ENCODE assay signal across 12 cellular contexts in the genomic region with DNA sequence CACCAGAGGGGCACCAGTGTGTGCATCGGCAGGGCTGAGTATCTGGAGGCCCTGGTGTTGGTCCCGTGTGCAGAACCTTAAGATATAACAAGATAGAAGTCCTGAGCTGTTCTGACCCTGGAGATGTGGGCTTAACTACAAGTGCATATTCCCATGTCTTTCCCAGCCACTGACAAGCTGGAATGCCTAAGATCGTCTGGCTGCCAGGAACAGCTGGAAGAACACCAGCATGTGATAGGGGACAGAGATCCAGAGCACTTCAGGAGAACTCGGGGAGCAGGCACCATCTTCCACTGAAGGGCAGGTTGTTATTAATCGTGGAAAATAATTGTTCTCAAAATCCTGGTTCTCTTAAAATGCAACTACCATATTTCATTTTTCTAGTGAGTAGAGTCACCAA.
DNase-seq lines count a peak whose midpoint lies in the region; ATAC-seq, FAIRE-seq and TF ChIP-seq lines count a peak whose summit lies in the region.
"Had no signal": no experiment of that assay in that cellular context is flagged by ENCODE, and none has a peak within 500 bp of the region (broad histone marks: within the 10 kb centered on the region; RNA-seq: fewer than 3 reads in every experiment).

No MANE protein-coding gene starts in this region.

- H3K9me1 ChIP-seq in IMR-90 (ENCODE audit: insufficient read depth, low read length) (peaks cover 7% of the 10 kb centered on the region), endothelial cell of umbilical vein (replicated peaks; ENCODE audit: control insufficient read depth, extremely low read depth, insufficient read depth, low read length) (no peaks in the 10 kb centered on the region)

- H2BK120ac ChIP-seq in IMR-90 (ENCODE audit: low read depth, low read length), result no peak overlapping the region

- ATAC-seq in DND-41 (ENCODE audit: insufficient read depth, low read depth), result no peak
- no peak for ATAC-seq in IMR-90 (ENCODE audit: low read depth)
- no peak for ATAC-seq in GM21447 (IDR thresholded peaks at IDR 0.05; ENCODE audit: unreplicated experiment)
- no peak for ATAC-seq in HG02798 (IDR thresholded peaks at IDR 0.05; ENCODE audit: poor library complexity, unreplicated experiment)
- ATAC-seq: A549, HCT116 had no signal

- no peak overlapping the region for H3K4ac ChIP-seq in IMR-90 (ENCODE audit: low read depth, low read length)

- peaks cover 13% of the 10 kb centered on the region for H3F3A ChIP-seq in smooth muscle cell (ENCODE audit: low read depth)

- BruUV-seq in IMR-90 (replicated peaks; lab: Mats Ljungman, UMichigan), result no TSS peak
- BruUV-seq in endothelial cell of umbilical vein (replicated peaks; lab: Mats Ljungman, UMichigan), result no TSS peak

- H3K9ac ChIP-seq in DND-41 (ENCODE audit: low read depth, low read length) (no peak overlapping the region), IMR-90 (ENCODE audit: low read depth, low read length) (no peak overlapping the region), endothelial cell of umbilical vein (replicated peaks; ENCODE audit: extremely low read depth, insufficient read depth, low read length) (no peak overlapping the region), smooth muscle cell (ENCODE audit: low read depth) (no peak overlapping the region)

- H2AK9ac ChIP-seq in IMR-90 (replicated peaks; ENCODE audit: low read depth, low read length, poor library complexity), result no peak overlapping the region

- no peak overlapping the region for H3K4me3 ChIP-seq in DND-41 (ENCODE audit: low read depth in 1 of 2, low read length in 2 of 2)
- H3K4me3 ChIP-seq in IMR-90 (ENCODE audit: insufficient read depth, low read depth, low read length), result no peak overlapping the region
- H3K4me3 ChIP-seq in endothelial cell of umbilical vein (replicated peaks in 1 of 3; ENCODE audit: insufficient read depth in 1 of 3, low read depth in 1 of 3, low read length in 3 of 3), result no peak overlapping the region
- no peak overlapping the region for H3K4me3 ChIP-seq in smooth muscle cell
- H3K4me3 ChIP-seq: A549 had no signal

- no peak for TF ChIP-seq CTCF in DND-41 (IDR thresholded peaks at IDR 0.05; ENCODE audit: borderline replicate concordance, extremely low read depth, low read length, poor library complexity, severe bottlenecking)
- no peak for TF ChIP-seq CTCF in IMR-90 (conservative IDR thresholded peaks at IDR 0.05; ENCODE audit: low read depth, low read length)
- no peak for TF ChIP-seq CTCF in endothelial cell of umbilical vein (IDR thresholded peaks at IDR 0.05; ENCODE audit: extremely low read depth in 1 of 2, insufficient read depth in 1 of 2, low read depth in 1 of 2, low read length in 2 of 2)
- no peak for TF ChIP-seq CTCF in smooth muscle cell (IDR thresholded peaks at IDR 0.05; ENCODE audit: borderline replicate concordance, insufficient read depth, poor library complexity, severe bottlenecking)

- no peak overlapping the region for H2AFZ ChIP-seq in DND-41 (ENCODE audit: low read depth, low read length)
- H2AFZ ChIP-seq in IMR-90 (replicated peaks; ENCODE audit: low read length, poor library complexity), result no peak overlapping the region
- H2AFZ ChIP-seq in endothelial cell of umbilical vein (ENCODE audit: low read depth, low read length), result no peak overlapping the region
- no peak overlapping the region for H2AFZ ChIP-seq in smooth muscle cell (ENCODE audit: low read depth)

- intact Hi-C loops in IMR-90 (cut with micrococcal nuclease), result no loop called here
- intact Hi-C loops in endothelial cell of umbilical vein (cut with micrococcal nuclease), result no loop called here

- peak; percentile 40 for FAIRE-seq in endothelial cell of umbilical vein (lab: Jason Lieb, UNC)
- FAIRE-seq: A549, H54 had no signal

- TF ChIP-seq RAD21 in IMR-90 (IDR thresholded peaks at IDR 0.05; ENCODE audit: low read length), result no peak

- no peak overlapping the region for H4K8ac ChIP-seq in IMR-90 (ENCODE audit: low read depth in 2 of 2, low read length in 2 of 2)

- TF ChIP-seq POLR2A in IMR-90 (IDR thresholded peaks at IDR 0.05; ENCODE audit: low read depth, low read length), result no peak
- no peak for TF ChIP-seq POLR2A in endothelial cell of umbilical vein (IDR thresholded peaks at IDR 0.05; ENCODE audit: low read depth, low read length)

- H4K20me1 ChIP-seq in DND-41 (ENCODE audit: insufficient read depth, low read length), result no peaks in the 10 kb centered on the region
- H4K20me1 ChIP-seq in IMR-90 (ENCODE audit: insufficient read depth, low read length), result no peaks in the 10 kb centered on the region
- no peaks in the 10 kb centered on the region for H4K20me1 ChIP-seq in endothelial cell of umbilical vein (replicated peaks; ENCODE audit: control insufficient read depth, extremely low read depth, insufficient read depth, low read length)
- H4K20me1 ChIP-seq in smooth muscle cell (ENCODE audit: low read depth), result no peaks in the 10 kb centered on the region

- DNase-seq in DND-41 (no peak), IMR-90 (no peak), endothelial cell of umbilical vein (ENCODE audit: low read depth, low spot score) (no peak), smooth muscle cell (lab: John Stamatoyannopoulos, UW; ENCODE audit: unreplicated experiment) (no peak)
- DNase-seq: Caco-2; CD8-positive, alpha-beta memory T cell; GF-D8 had no signal

- H4K5ac ChIP-seq in IMR-90 (ENCODE audit: low read depth, low read length), result peak overlapping the region; percentile 42; the same call in 1 of the 2 replicates

- peak overlapping the region; percentile 2; the same call in 1 of the 2 replicates for H3K14ac ChIP-seq in IMR-90 (replicated peaks; ENCODE audit: low read depth, low read length)

- WGBS in IMR-90 (ENCODE audit: extremely low coverage in 2 of 2, insufficient read length in 1 of 2), 2 experiments, result no CpG with 5 or more reads among the region's 5 CpGs
- WGBS in smooth muscle cell (ENCODE audit: low lambda C conversion rate), result 59% methylated on average over 5 of the region's 5 CpGs

- no peak overlapping the region; the same call in 2 of the 3 replicates for H2BK15ac ChIP-seq in IMR-90 (ENCODE audit: low read depth, low read length)

- CTCF ChIA-PET in IMR-90 (lab: Yijun Ruan, JAX), result no interaction called here
- CTCF ChIA-PET in endothelial cell of umbilical vein (lab: Charles Lee), result interaction anchor here (1.0 to 1.2 kb wide), 2 partner anchors 14 to 35 kb away, joined by 3 to 4 read pairs; no protein-coding TSS in a partner anchor

- no peak overlapping the region for H2BK5ac ChIP-seq in IMR-90 (ENCODE audit: low read depth, low read length, poor library complexity, severe bottlenecking)

- H2BK20ac ChIP-seq in IMR-90 (ENCODE audit: low read depth, low read length), result no peak overlapping the region

- no peak overlapping the region for H3K56ac ChIP-seq in IMR-90 (ENCODE audit: extremely low read depth, insufficient read depth, low read length)

- peak overlapping the region; percentile 61; the same call in 1 of the 2 replicates for H3K18ac ChIP-seq in IMR-90 (ENCODE audit: low read depth, low read length)

- H3K79me1 ChIP-seq in IMR-90 (ENCODE audit: low read depth in 1 of 2, low read length in 2 of 2), result no peaks in the 10 kb centered on the region

- H3K4me2 ChIP-seq in DND-41 (ENCODE audit: insufficient read depth, low read length) (no peak overlapping the region), IMR-90 (ENCODE audit: low read depth, low read length) (no peak overlapping the region), endothelial cell of umbilical vein (ENCODE audit: insufficient read depth, low read length) (no peak overlapping the region), smooth muscle cell (no peak overlapping the region)
- H3K4me2 ChIP-seq: A549 had no signal

- peaks cover 3% of the 10 kb centered on the region for H3K9me3 ChIP-seq in DND-41 (ENCODE audit: insufficient read depth, low read length, severe bottlenecking)
- no peaks in the 10 kb centered on the region for H3K9me3 ChIP-seq in IMR-90 (ENCODE audit: control insufficient read depth, insufficient read depth, low read length)
- H3K9me3 ChIP-seq in endothelial cell of umbilical vein (replicated peaks; ENCODE audit: control insufficient read depth, insufficient read depth, low read length), result no peaks in the 10 kb centered on the region
- H3K9me3 ChIP-seq in smooth muscle cell (replicated peaks; ENCODE audit: low read depth), result no peaks in the 10 kb centered on the region
- H3K9me3 ChIP-seq: A549, Caco-2 had no signal

- H3K27me3 ChIP-seq in DND-41 (ENCODE audit: insufficient read depth, low read length, poor library complexity), result no peaks in the 10 kb centered on the region
- no peaks in the 10 kb centered on the region for H3K27me3 ChIP-seq in IMR-90 (ENCODE audit: control insufficient read depth, insufficient read depth, low read length)
- H3K27me3 ChIP-seq in endothelial cell of umbilical vein (ENCODE audit: control insufficient read depth in 2 of 2, insufficient read depth in 2 of 2, low read length in 2 of 2), result no peaks in the 10 kb centered on the region
- H3K27me3 ChIP-seq in smooth muscle cell (ENCODE audit: low read depth), result no peaks in the 10 kb centered on the region

- peaks cover 52% of the 10 kb centered on the region for H3K4me1 ChIP-seq in DND-41 (ENCODE audit: insufficient read depth, low read length)
- peaks cover 7% of the 10 kb centered on the region; the same call in 1 of the 2 replicates for H3K4me1 ChIP-seq in IMR-90 (ENCODE audit: control insufficient read depth, insufficient read depth, low read length)
- H3K4me1 ChIP-seq in endothelial cell of umbilical vein (ENCODE audit: control insufficient read depth, extremely low read depth, insufficient read depth, low read length), result no peaks in the 10 kb centered on the region
- peaks cover 3% of the 10 kb centered on the region for H3K4me1 ChIP-seq in smooth muscle cell (ENCODE audit: low read depth)
- H3K4me1 ChIP-seq: A549, Caco-2 had no signal

- H3K79me2 ChIP-seq in DND-41 (ENCODE audit: insufficient read depth, low read length) (no peaks in the 10 kb centered on the region), endothelial cell of umbilical vein (ENCODE audit: control insufficient read depth, insufficient read depth, low read length) (no peaks in the 10 kb centered on the region), smooth muscle cell (ENCODE audit: low read depth) (no peaks in the 10 kb centered on the region)

- H3K36me3 ChIP-seq in DND-41 (ENCODE audit: insufficient read depth, low read length), result no peaks in the 10 kb centered on the region
- H3K36me3 ChIP-seq in IMR-90 (ENCODE audit: control insufficient read depth, insufficient read depth, low read length), result no peaks in the 10 kb centered on the region
- H3K36me3 ChIP-seq in endothelial cell of umbilical vein (ENCODE audit: control insufficient read depth in 2 of 2, extremely low read depth in 1 of 2, insufficient read depth in 2 of 2, low read length in 2 of 2), result no peaks in the 10 kb centered on the region
- no peaks in the 10 kb centered on the region for H3K36me3 ChIP-seq in smooth muscle cell (ENCODE audit: low read depth)

- no peak overlapping the region for H4K91ac ChIP-seq in IMR-90 (ENCODE audit: insufficient read depth, low read depth, low read length)

- POLR2A ChIA-PET in IMR-90 (lab: Charles Lee; ENCODE audit: unreplicated experiment) (no interaction called here), endothelial cell of umbilical vein (lab: Charles Lee) (no interaction called here)

- peak overlapping the region; percentile 70; the same call in 1 of the 2 replicates for H2AK5ac ChIP-seq in IMR-90 (ENCODE audit: low read depth, low read length)

- no peak overlapping the region for H3K23ac ChIP-seq in IMR-90 (ENCODE audit: low read depth, low read length)

- in situ Hi-C loops in IMR-90 (cut with MboI; ENCODE audit: low sequenced_read_pairs), result no loop called here

- H3K27ac ChIP-seq in DND-41 (ENCODE audit: low read length) (peak overlapping the region; percentile 94), IMR-90 (ENCODE audit: insufficient read depth, low read length) (no peak overlapping the region), endothelial cell of umbilical vein (ENCODE audit: insufficient read depth, low read depth, low read length) (no peak overlapping the region), smooth muscle cell (ENCODE audit: low read depth) (peak overlapping the region; percentile 77)
- H3K27ac ChIP-seq: A549 had no signal

- dilution Hi-C loops in IMR-90 (cut with HindIII; ENCODE audit: low sequenced_read_pairs, unreplicated experiment) (no loop called here), endothelial cell of umbilical vein (cut with MboI; ENCODE audit: extremely low pct_ligation_motif_present, low sequenced_read_pairs) (no loop called here)

Comparison
In these comparisons a context has a peak if more than half of its experiments do, and no peak if none do; other contexts are left out.
1. H3K27ac ChIP-seq: peak in DND-41 (single experiment) and smooth muscle cell (single experiment); none in IMR-90 (single experiment) and endothelial cell of umbilical vein (single experiment).